ENCODE assay signal across 1 cellular context in genomic region chr6:72969666-72970065, GRCh38.
TF ChIP-seq lines count a peak whose summit lies in the region.

No MANE protein-coding gene starts in this region.

TF ChIP-seq in SK-N-SH, 30 proteins besides CTCF, POLR2A, EP300 and RAD21 (continued from another document):
- TF ChIP-seq FOSL2 (IDR thresholded peaks at IDR 0.05; ENCODE audit: borderline replicate concordance, low read depth), result no peak
- TF ChIP-seq GABPA (IDR thresholded peaks at IDR 0.05; ENCODE audit: low read depth), result no peak
- TF ChIP-seq ELF1 (IDR thresholded peaks at IDR 0.05), result no peak
